Comparison of ENCODE assay signal across 37 cellular contexts in the genomic region with DNA sequence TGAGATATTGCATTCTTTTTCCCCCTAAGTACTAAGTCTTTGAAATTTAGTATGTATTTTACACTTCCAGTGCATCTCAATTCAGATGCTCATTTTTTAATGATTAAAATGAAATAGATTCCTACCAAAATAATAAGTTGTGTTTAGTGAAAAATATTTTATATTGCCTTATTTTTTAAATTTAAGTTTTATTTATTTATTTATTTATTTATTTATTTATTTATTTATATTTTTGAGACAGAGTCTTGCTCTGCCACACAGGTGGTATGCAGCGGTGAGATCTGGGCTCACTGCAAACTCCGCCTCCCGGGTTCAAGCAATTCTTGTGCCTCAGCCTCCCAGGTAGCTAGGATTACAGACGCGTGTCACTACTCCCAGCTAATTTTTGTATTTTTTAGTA.
"Had no signal": no experiment of that assay in that cellular context is flagged by ENCODE, and none has a peak within 500 bp of the region (broad histone marks: within the 10 kb centered on the region; RNA-seq: fewer than 3 reads in every experiment).

No MANE protein-coding gene starts in this region.

- H3K27ac Mint-ChIP-seq: activated CD4-positive, alpha-beta memory T cell treated with anti-CD3 and anti-CD28 coated beads, Interleukin-2, amount 10 ng/mL, durations not matched to agents 7 days and 5 days; activated CD4-positive, alpha-beta T cell treated with anti-CD3 and anti-CD28 coated beads for 36 hours; activated CD4-positive, alpha-beta T cell treated with anti-CD3 and anti-CD28 coated beads, Interleukin-2, amount 10 ng/mL, durations not matched to agents 7 days and 5 days; activated CD8-positive, alpha-beta memory T cell treated with anti-CD3 and anti-CD28 coated beads, Interleukin-2, amount 10 ng/mL, durations not matched to agents 7 days and 5 days; activated CD8-positive, alpha-beta T cell treated with anti-CD3 and anti-CD28 coated beads, Interleukin-2, amount 10 ng/mL, durations not matched to agents 7 days and 5 days; activated naive CD4-positive, alpha-beta T cell treated with anti-CD3 and anti-CD28 coated beads for 36 hours; activated naive CD4-positive, alpha-beta T cell treated with anti-CD3 and anti-CD28 coated beads, Interleukin-2, amount 50 U/mL, for 72 hours; activated naive CD8-positive, alpha-beta T cell treated with anti-CD3 and anti-CD28 coated beads for 36 hours; activated T-cell treated with anti-CD3 and anti-CD28 coated beads, Interleukin-2, amount 50 U/mL, for 72 hours; activated T-helper 1 cell treated with anti-CD3 and anti-CD28 coated beads, Interleukin-12 subunit alpha, Interleukin-12 subunit beta, Interleukin-2, Interleukin-4 antibody, amounts not matched to agents 30 ng/mL and 10 ng/mL and 1 ng/mL, durations not matched to agents 14 hours and 24 hours and 36 hours; activated T-helper 17 cell treated with anti-CD3 and anti-CD28 coated beads, Interleukin-2, amount 50 U/mL, for 72 hours; T-helper 1 cell treated with Interleukin-12 subunit alpha and Interleukin-12 subunit beta and Interleukin-4 antibody, amounts not matched to agents 30 μg/mL and 1 μg/mL, for 36 hours; T-helper 2 cell treated with Interferon-gamma antibody and Interleukin-4, amounts not matched to agents 5 μg/mL and 100 μg/mL, for 36 hours had no signal

- H3K4me1 Mint-ChIP-seq: activated CD4-positive, alpha-beta memory T cell treated with anti-CD3 and anti-CD28 coated beads, Interleukin-2, amount 10 ng/mL, durations not matched to agents 7 days and 5 days; activated CD4-positive, alpha-beta T cell treated with anti-CD3 and anti-CD28 coated beads for 36 hours; activated CD4-positive, alpha-beta T cell treated with anti-CD3 and anti-CD28 coated beads, Interleukin-2, amount 10 ng/mL, durations not matched to agents 7 days and 5 days; activated CD8-positive, alpha-beta memory T cell treated with anti-CD3 and anti-CD28 coated beads, Interleukin-2, amount 10 ng/mL, durations not matched to agents 7 days and 5 days; activated naive CD8-positive, alpha-beta T cell treated with anti-CD3 and anti-CD28 coated beads for 36 hours; activated T-helper 17 cell treated with anti-CD3 and anti-CD28 coated beads, Interleukin-2, amount 50 U/mL, for 72 hours had no signal

- FAIRE-seq: astrocyte, TTC549 had no signal

- H3K36me3 ChIP-seq: adrenal gland, brain microvascular endothelial cell, breast epithelium had no signal

- DNase-seq: activated CD4-positive, alpha-beta memory T cell treated with anti-CD3 and anti-CD28 coated beads, Interleukin-2, amount 10 ng/mL, durations not matched to agents 7 days and 5 days; activated CD4-positive, alpha-beta T cell treated with anti-CD3 and anti-CD28 coated beads for 1 hour; activated CD4-positive, alpha-beta T cell treated with anti-CD3 and anti-CD28 coated beads for 36 hours; activated CD4-positive, alpha-beta T cell treated with anti-CD3 and anti-CD28 coated beads for 48 hours; activated CD4-positive, alpha-beta T cell treated with anti-CD3 and anti-CD28 coated beads, Interleukin-2, amount 10 ng/mL, durations not matched to agents 7 days and 5 days; activated CD4-positive, alpha-beta T cell treated with anti-CD3 and anti-CD28 coated beads, Interleukin-2, amount 50 U/mL, for 48 hours; activated CD4-positive, CD25-positive, alpha-beta regulatory T cell; activated CD8-positive, alpha-beta memory T cell treated with anti-CD3 and anti-CD28 coated beads for 24 hours; activated CD8-positive, alpha-beta memory T cell treated with anti-CD3 and anti-CD28 coated beads, Interleukin-2, amount 10 ng/mL, durations not matched to agents 7 days and 5 days; activated CD8-positive, alpha-beta memory T cell treated with anti-CD3 and anti-CD28 coated beads, Interleukin-2, amount 50 U/mL, for 48 hours; activated CD8-positive, alpha-beta T cell treated with anti-CD3 and anti-CD28 coated beads, Interleukin-2, amount 10 ng/mL, durations not matched to agents 7 days and 5 days; activated effector memory CD4-positive, alpha-beta T cell treated with anti-CD3 and anti-CD28 coated beads, Interleukin-2, amount 50 U/mL, for 16 hours; activated gamma-delta T cell treated with Interleukin-2 at 50 U/mL for 16 hours; activated naive CD4-positive, alpha-beta T cell; activated naive CD4-positive, alpha-beta T cell treated with anti-CD3 and anti-CD28 coated beads for 36 hours; activated naive CD4-positive, alpha-beta T cell treated with anti-CD3 and anti-CD28 coated beads, Interleukin-2, amount 50 U/mL, for 16 hours; activated naive CD8-positive, alpha-beta T cell treated with anti-CD3 and anti-CD28 coated beads for 36 hours; activated T-cell treated with anti-CD3 and anti-CD28 coated beads, Interleukin-2, amount 50 U/mL, for 4 hours; activated T-cell treated with anti-CD3 and anti-CD28 coated beads, Interleukin-2, amount 50 U/mL, for 72 hours; adrenal gland; amniotic stem cell; aorta; body of pancreas; brain microvascular endothelial cell; central memory CD4-positive, alpha-beta T cell; T-helper 1 cell; T-helper 2 cell; T-helper 9 cell had no signal

- H3K9me3 ChIP-seq: adrenal gland, body of pancreas, breast epithelium had no signal

- H3K27me3 Mint-ChIP-seq: activated CD4-positive, alpha-beta memory T cell treated with anti-CD3 and anti-CD28 coated beads, Interleukin-2, amount 10 ng/mL, durations not matched to agents 7 days and 5 days; activated CD4-positive, alpha-beta T cell treated with anti-CD3 and anti-CD28 coated beads for 36 hours; activated CD4-positive, alpha-beta T cell treated with anti-CD3 and anti-CD28 coated beads, Interleukin-2, amount 10 ng/mL, durations not matched to agents 7 days and 5 days; activated CD8-positive, alpha-beta memory T cell treated with anti-CD3 and anti-CD28 coated beads, Interleukin-2, amount 10 ng/mL, durations not matched to agents 7 days and 5 days; activated naive CD8-positive, alpha-beta T cell treated with anti-CD3 and anti-CD28 coated beads for 36 hours had no signal

- H3K9me3 Mint-ChIP-seq: activated CD4-positive, alpha-beta memory T cell treated with anti-CD3 and anti-CD28 coated beads, Interleukin-2, amount 10 ng/mL, durations not matched to agents 7 days and 5 days; activated naive CD4-positive, alpha-beta T cell treated with anti-CD3 and anti-CD28 coated beads for 36 hours; activated naive CD8-positive, alpha-beta T cell treated with anti-CD3 and anti-CD28 coated beads for 36 hours; activated T-cell treated with anti-CD3 and anti-CD28 coated beads, Interleukin-2, amount 50 U/mL, for 4 hours; activated T-cell treated with anti-CD3 and anti-CD28 coated beads, Interleukin-2, amount 50 U/mL, for 72 hours; activated T-helper 1 cell treated with anti-CD3 and anti-CD28 coated beads, Interleukin-12 subunit alpha, Interleukin-12 subunit beta, Interleukin-2, Interleukin-4 antibody, amounts not matched to agents 30 ng/mL and 10 ng/mL and 1 ng/mL, durations not matched to agents 14 hours and 24 hours and 36 hours; activated T-helper 17 cell treated with anti-CD3 and anti-CD28 coated beads, Interleukin-2, amount 50 U/mL, for 72 hours; T-helper 1 cell treated with Interleukin-12 subunit alpha and Interleukin-12 subunit beta and Interleukin-4 antibody, amounts not matched to agents 30 μg/mL and 1 μg/mL, for 36 hours; T-helper 2 cell treated with Interferon-gamma antibody and Interleukin-4, amounts not matched to agents 5 μg/mL and 100 μg/mL, for 36 hours had no signal

- H3K27ac ChIP-seq: adrenal gland, body of pancreas, brain microvascular endothelial cell, breast epithelium, VCaP had no signal

- H3K4me3 ChIP-seq: adrenal gland, body of pancreas, breast epithelium had no signal

- H3K4me1 ChIP-seq: adrenal gland, body of pancreas, breast epithelium had no signal

- H3K4me3 Mint-ChIP-seq: activated CD4-positive, alpha-beta memory T cell treated with anti-CD3 and anti-CD28 coated beads, Interleukin-2, amount 10 ng/mL, durations not matched to agents 7 days and 5 days; activated CD4-positive, alpha-beta T cell treated with anti-CD3 and anti-CD28 coated beads for 36 hours; activated CD4-positive, alpha-beta T cell treated with anti-CD3 and anti-CD28 coated beads, Interleukin-2, amount 10 ng/mL, durations not matched to agents 7 days and 5 days; activated CD8-positive, alpha-beta memory T cell treated with anti-CD3 and anti-CD28 coated beads, Interleukin-2, amount 10 ng/mL, durations not matched to agents 7 days and 5 days; activated CD8-positive, alpha-beta T cell treated with anti-CD3 and anti-CD28 coated beads, Interleukin-2, amount 10 ng/mL, durations not matched to agents 7 days and 5 days; activated naive CD4-positive, alpha-beta T cell treated with anti-CD3 and anti-CD28 coated beads for 36 hours; activated naive CD8-positive, alpha-beta T cell treated with anti-CD3 and anti-CD28 coated beads for 36 hours; activated T-cell treated with anti-CD3 and anti-CD28 coated beads, Interleukin-2, amount 50 U/mL, for 4 hours; activated T-cell treated with anti-CD3 and anti-CD28 coated beads, Interleukin-2, amount 50 U/mL, for 72 hours; activated T-helper 1 cell treated with anti-CD3 and anti-CD28 coated beads, Interleukin-12 subunit alpha, Interleukin-12 subunit beta, Interleukin-2, Interleukin-4 antibody, amounts not matched to agents 30 ng/mL and 10 ng/mL and 1 ng/mL, durations not matched to agents 14 hours and 24 hours and 36 hours; activated T-helper 17 cell treated with anti-CD3 and anti-CD28 coated beads, Interleukin-2, amount 50 U/mL, for 72 hours; T-helper 1 cell treated with Interleukin-12 subunit alpha and Interleukin-12 subunit beta and Interleukin-4 antibody, amounts not matched to agents 30 μg/mL and 1 μg/mL, for 36 hours; T-helper 2 cell treated with Interferon-gamma antibody and Interleukin-4, amounts not matched to agents 5 μg/mL and 100 μg/mL, for 36 hours had no signal

- H3K36me3 Mint-ChIP-seq: activated CD8-positive, alpha-beta memory T cell treated with anti-CD3 and anti-CD28 coated beads, Interleukin-2, amount 10 ng/mL, durations not matched to agents 7 days and 5 days; activated naive CD4-positive, alpha-beta T cell treated with anti-CD3 and anti-CD28 coated beads, Interleukin-2, amount 50 U/mL, for 72 hours; activated naive CD8-positive, alpha-beta T cell treated with anti-CD3 and anti-CD28 coated beads for 36 hours had no signal
